In genomic region chr1:205064301-205064700, GRCh38 we compare ENCODE assay signal across 28 cellular contexts. TPM values are rescaled to one million over a fixed set of nuclear protein-coding genes. Genes with fewer than 3 reads are reported as not detected.
"Had no signal": no experiment of that assay in that cellular context is flagged by ENCODE, and none has a peak within 500 bp of the region (broad histone marks: within the 10 kb centered on the region; RNA-seq: fewer than 3 reads in every experiment).

No MANE protein-coding gene starts in this region.

- H3K4me3 Mint-ChIP-seq: activated CD4-positive, alpha-beta memory T cell treated with anti-CD3 and anti-CD28 coated beads for 36 hours; activated CD4-positive, alpha-beta T cell treated with anti-CD3 and anti-CD28 coated beads, Interleukin-2, amount 10 ng/mL, durations not matched to agents 7 days and 5 days; activated T-helper 17 cell treated with anti-CD3 and anti-CD28 coated beads, Interleukin-2, amount 50 U/mL, for 72 hours; T-cell had no signal

- H3K9me3 Mint-ChIP-seq: activated CD4-positive, alpha-beta memory T cell treated with anti-CD3 and anti-CD28 coated beads for 36 hours; activated CD4-positive, alpha-beta T cell treated with anti-CD3 and anti-CD28 coated beads, Interleukin-2, amount 10 ng/mL, durations not matched to agents 7 days and 5 days; activated naive CD4-positive, alpha-beta T cell treated with anti-CD3 and anti-CD28 coated beads, Interleukin-2, amount 50 U/mL, for 72 hours; activated T-helper 17 cell treated with anti-CD3 and anti-CD28 coated beads, Interleukin-2, amount 50 U/mL, for 72 hours; T-cell had no signal

- ATAC-seq: activated naive CD4-positive, alpha-beta T cell treated with anti-CD3 and anti-CD28 coated beads, Interleukin-2, amount 50 U/mL, for 72 hours; activated T-helper 17 cell treated with anti-CD3 and anti-CD28 coated beads, Interleukin-2, amount 50 U/mL, for 72 hours; Panc1; Right ventricle myocardium inferior; T-cell had no signal

- H3K27ac Mint-ChIP-seq: activated CD4-positive, alpha-beta memory T cell treated with anti-CD3 and anti-CD28 coated beads for 36 hours; activated CD4-positive, alpha-beta T cell treated with anti-CD3 and anti-CD28 coated beads, Interleukin-2, amount 10 ng/mL, durations not matched to agents 7 days and 5 days; activated T-helper 17 cell treated with anti-CD3 and anti-CD28 coated beads, Interleukin-2, amount 50 U/mL, for 72 hours; T-cell had no signal

- H3K27me3 Mint-ChIP-seq: activated CD4-positive, alpha-beta memory T cell treated with anti-CD3 and anti-CD28 coated beads for 36 hours; activated CD4-positive, alpha-beta T cell treated with anti-CD3 and anti-CD28 coated beads, Interleukin-2, amount 10 ng/mL, durations not matched to agents 7 days and 5 days; activated T-helper 17 cell treated with anti-CD3 and anti-CD28 coated beads, Interleukin-2, amount 50 U/mL, for 72 hours; T-cell had no signal

- H3K36me3 Mint-ChIP-seq: activated CD4-positive, alpha-beta memory T cell treated with anti-CD3 and anti-CD28 coated beads for 36 hours; activated naive CD4-positive, alpha-beta T cell treated with anti-CD3 and anti-CD28 coated beads, Interleukin-2, amount 50 U/mL, for 72 hours; T-cell had no signal

- H3K27ac ChIP-seq: brain microvascular endothelial cell, cardiac muscle cell, SK-N-MC, VCaP had no signal

- DNase-seq: activated CD4-positive, alpha-beta memory T cell treated with anti-CD3 and anti-CD28 coated beads for 36 hours; activated CD4-positive, alpha-beta T cell treated with anti-CD3 and anti-CD28 coated beads, Interleukin-2, amount 10 ng/mL, durations not matched to agents 7 days and 5 days; activated CD4-positive, CD25-positive, alpha-beta regulatory T cell; activated CD8-positive, alpha-beta memory T cell treated with anti-CD3 and anti-CD28 coated beads for 24 hours; activated T-cell treated with anti-CD3 and anti-CD28 coated beads, Interleukin-2, amount 50 U/mL, for 48 hours; brain microvascular endothelial cell; MG63; MV-4-11; NCI-H1092 treated with DMSO at 0.1 percent for 48 hours; NCI-H1417 treated with DMSO at 0.1 percent for 48 hours; NCI-H1694; NCI-H2029; NCI-H2107; NCI-H510A treated with DMSO at 0.1 percent for 48 hours; NCI-H69; NK-92 treated with Interleukin-12 subunit alpha and Interleukin-12 subunit beta, amount 100 ng/mL, for 24 hours; OCI-M1; RPMI8226; T-cell; T-helper 2 cell; T1000 had no signal

- H3K9me3 ChIP-seq: MG63 had no signal

- H3K27me3 ChIP-seq: brain microvascular endothelial cell, cardiac muscle cell, MG63 had no signal

- H3K36me3 ChIP-seq: brain microvascular endothelial cell, cardiac muscle cell, MG63 had no signal

- H3K4me1 Mint-ChIP-seq: activated CD4-positive, alpha-beta T cell treated with anti-CD3 and anti-CD28 coated beads, Interleukin-2, amount 10 ng/mL, durations not matched to agents 7 days and 5 days; activated T-helper 17 cell treated with anti-CD3 and anti-CD28 coated beads, Interleukin-2, amount 50 U/mL, for 72 hours; T-cell had no signal

- H3K4me3 ChIP-seq: cardiac muscle cell, MG63, SK-N-MC had no signal

RNA-seq across cellular contexts. Expression of gene CNTN2, which starts 21.3 kb away (rescaled TPM):
- total RNA-seq: activated CD4-positive, alpha-beta memory T cell treated with anti-CD3 and anti-CD28 coated beads for 36 hours; activated CD4-positive, alpha-beta T cell treated with anti-CD3 and anti-CD28 coated beads, Interleukin-2, amount 10 ng/mL, durations not matched to agents 7 days and 5 days; activated naive CD4-positive, alpha-beta T cell treated with anti-CD3 and anti-CD28 coated beads, Interleukin-2, amount 50 U/mL, for 72 hours; activated T-helper 17 cell treated with anti-CD3 and anti-CD28 coated beads, Interleukin-2, amount 50 U/mL, for 72 hours; cardiac muscle cell; T-cell had no signal
